8 cellular contexts compared by ENCODE assay signal in genomic region chr3:101779808-101780366, GRCh38. TPM values are rescaled to one million over a fixed set of nuclear protein-coding genes. Genes with fewer than 3 reads are reported as not detected.
DNase-seq lines count a peak whose midpoint lies in the region; ATAC-seq and TF ChIP-seq lines count a peak whose summit lies in the region.

No MANE protein-coding gene starts in this region.

- CTCF ChIA-PET in MCF 10A (lab: Yijun Ruan, JAX) = interaction anchor here (1.0 to 1.5 kb wide), 2 partner anchors 25 to 72 kb away, joined by 3 read pairs; no protein-coding TSS in a partner anchor

- peak overlapping the region; percentile 66 for H3K27ac ChIP-seq in mesenchymal stem cell (ENCODE audit: low read length, poor library complexity, severe bottlenecking)

- H3K4me2 ChIP-seq in mesenchymal stem cell (ENCODE audit: low read length, poor library complexity, severe bottlenecking) = peak overlapping the region; percentile 93

- H3K4ac ChIP-seq in mesenchymal stem cell (ENCODE audit: low read depth in 1 of 2, low read length in 2 of 2) = peak overlapping the region in 1 of 2 experiments; percentile 87

- intact Hi-C loops in MCF 10A (cut with micrococcal nuclease) = no loop called here

- 21% methylated on average over 8 of the region's 9 CpGs for WGBS in mesenchymal stem cell

- no peak overlapping the region for H2AK5ac ChIP-seq in mesenchymal stem cell (ENCODE audit: low read length, severe bottlenecking)

- peak overlapping the region in 1 of 2 experiments; percentile 17 for H2BK12ac ChIP-seq in mesenchymal stem cell (ENCODE audit: low read length in 2 of 2)

- no peaks in the 10 kb centered on the region for H3K36me3 Mint-ChIP-seq in MCF 10A (ENCODE audit: insufficient read depth, unreplicated experiment)

- H2BK15ac ChIP-seq in mesenchymal stem cell (ENCODE audit: low read depth, poor library complexity, severe bottlenecking) = no peak overlapping the region

- peaks cover 16% of the 10 kb centered on the region for H3K4me1 Mint-ChIP-seq in MCF 10A (ENCODE audit: insufficient read depth, unreplicated experiment)

- H2BK120ac ChIP-seq in mesenchymal stem cell (ENCODE audit: low read depth, low read length) = no peak overlapping the region

- H3K79me1 ChIP-seq in mesenchymal stem cell (replicated peaks; ENCODE audit: low read length, poor library complexity, severe bottlenecking) = peaks cover 14% of the 10 kb centered on the region

- H3K4me3 Mint-ChIP-seq in MCF 10A (ENCODE audit: unreplicated experiment) = peak overlapping the region; percentile 94

- H3K18ac ChIP-seq in mesenchymal stem cell (ENCODE audit: low read depth in 1 of 2, low read length in 2 of 2) = peak overlapping the region; percentile 3 to 94

- no peak overlapping the region for H2AFZ ChIP-seq in mesenchymal stem cell (ENCODE audit: low read depth, low read length)

- H3K14ac ChIP-seq in mesenchymal stem cell (ENCODE audit: low read length in 2 of 2) = peak overlapping the region in 1 of 2 experiments; percentile 96

- TF ChIP-seq CTCF in MCF 10A (IDR thresholded peaks at IDR 0.05; ENCODE audit: unreplicated experiment) = no peak

- no peaks in the 10 kb centered on the region for H3K9me3 ChIP-seq in mesenchymal stem cell (ENCODE audit: control insufficient read depth, low read length)

- POLR2A ChIA-PET in MCF 10A (lab: Yijun Ruan, JAX) = interaction anchor here (0.6 to 1.1 kb wide), 2 partner anchors 13 to 1199 kb away, joined by 3 to 4 read pairs; no protein-coding TSS in a partner anchor

- no peak overlapping the region for H3K27ac Mint-ChIP-seq in MCF 10A (ENCODE audit: low read depth, unreplicated experiment)

- peaks cover 2% of the 10 kb centered on the region for H3K4me1 ChIP-seq in mesenchymal stem cell (ENCODE audit: control insufficient read depth, insufficient read depth, low read depth, low read length)

- H3K36me3 ChIP-seq in mesenchymal stem cell (ENCODE audit: control insufficient read depth in 1 of 2, insufficient read depth in 2 of 2, low read depth in 1 of 2, low read length in 2 of 2) = peaks cover 15 to 26% of the 10 kb centered on the region in 2 experiments

- peak overlapping the region in 1 of 2 experiments; percentile 85 for H3K23ac ChIP-seq in mesenchymal stem cell (ENCODE audit: low read length in 2 of 2)

- no peak overlapping the region for H2BK5ac ChIP-seq in mesenchymal stem cell (ENCODE audit: low read depth, low read length, poor library complexity, severe bottlenecking)

- peak overlapping the region; percentile 81 to 98 for H3K4me3 ChIP-seq in mesenchymal stem cell (ENCODE audit: insufficient read depth in 1 of 2, low read depth in 1 of 2, low read length in 2 of 2)

- TSS peak; percentile 48 for BruUV-seq in MCF 10A (replicated peaks; lab: Mats Ljungman, UMichigan)

- peak; percentile 45 for ATAC-seq in GM19023 (IDR thresholded peaks at IDR 0.05; ENCODE audit: unreplicated experiment)
- ATAC-seq in GM21825 (IDR thresholded peaks at IDR 0.05; ENCODE audit: unreplicated experiment) = no peak
- ATAC-seq in GM18867 (IDR thresholded peaks at IDR 0.05; ENCODE audit: unreplicated experiment) = no peak
- ATAC-seq in GM21447 (IDR thresholded peaks at IDR 0.05; ENCODE audit: unreplicated experiment) = no peak
- ATAC-seq in HG03457 (IDR thresholded peaks at IDR 0.05; ENCODE audit: unreplicated experiment) = no peak

- H4K8ac ChIP-seq in mesenchymal stem cell (ENCODE audit: low read length) = peak overlapping the region; percentile 21

- DNase-seq in LoVo (ENCODE audit: low spot score) (peak; percentile 1), MCF 10A (ENCODE audit: unreplicated experiment) (no peak), mesenchymal stem cell (peak; percentile 40)

- H3K9me3 Mint-ChIP-seq in MCF 10A (ENCODE audit: unreplicated experiment) = no peaks in the 10 kb centered on the region

- H3K27me3 Mint-ChIP-seq in MCF 10A (ENCODE audit: insufficient read depth, unreplicated experiment) = no peaks in the 10 kb centered on the region

- peak overlapping the region; percentile 84 for H3K9ac ChIP-seq in mesenchymal stem cell (ENCODE audit: low read length)

- no peaks in the 10 kb centered on the region for H3K27me3 ChIP-seq in mesenchymal stem cell (ENCODE audit: control insufficient read depth in 1 of 2, insufficient read depth in 1 of 2, low read length in 2 of 2)

- H4K91ac ChIP-seq in mesenchymal stem cell (ENCODE audit: low read length) = no peak overlapping the region

RNA-seq across cellular contexts. Expression of gene NXPE3, which starts 0.9 kb away (rescaled TPM):
- 3.9 and 7.2 TPM in 2 replicates for total RNA-seq in MCF 10A (2022)
- polyA plus RNA-seq in mesenchymal stem cell (2013, experiment 1 of 2) = 25.0 TPM
- 25.1 TPM for polyA plus RNA-seq in mesenchymal stem cell (2013, experiment 2 of 2)

RNA-seq across cellular contexts. Expression of gene CEP97, which starts 55.5 kb away (rescaled TPM):
- total RNA-seq in MCF 10A (2022) = 11.5 and 14.2 TPM in 2 replicates
- 3.4 TPM for polyA plus RNA-seq in mesenchymal stem cell (2013, experiment 1 of 2)
- 3.7 TPM for polyA plus RNA-seq in mesenchymal stem cell (2013, experiment 2 of 2)
